ENCODE assay signal across 9 cellular contexts in the genomic region with DNA sequence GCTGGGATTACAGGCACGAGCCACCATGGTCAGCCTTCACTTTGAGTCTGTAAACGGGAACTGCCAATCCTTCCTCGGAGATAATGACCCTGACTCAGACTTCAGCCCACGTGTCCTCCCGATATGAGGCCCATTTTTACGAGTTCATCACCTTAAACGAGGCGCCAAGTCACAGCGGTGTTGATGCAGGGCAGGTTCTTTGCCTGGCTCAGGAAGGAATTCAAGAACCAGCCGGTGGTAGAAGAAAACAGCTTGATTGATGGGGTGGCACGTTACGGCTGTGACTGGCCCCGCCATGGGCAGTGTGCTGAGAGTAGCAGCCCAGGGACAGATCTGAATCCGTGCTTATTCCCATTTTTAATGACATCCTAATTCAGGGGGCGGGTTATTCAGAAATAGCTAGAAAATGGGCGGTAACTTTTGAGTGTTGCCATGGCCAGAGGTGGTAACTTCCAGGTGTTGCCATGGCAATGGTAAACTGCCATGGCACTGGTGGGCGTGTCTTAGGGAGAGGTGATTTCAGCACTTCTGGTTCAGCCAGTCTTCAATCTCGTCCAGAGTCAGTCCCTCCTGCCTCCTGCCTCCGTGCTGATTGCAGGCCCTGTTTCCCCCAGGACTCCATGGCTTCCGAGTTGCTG. TPM values are rescaled to one million over a fixed set of nuclear protein-coding genes. Genes with fewer than 3 reads are reported as not detected.
DNase-seq lines count a peak whose midpoint lies in the region; ATAC-seq, FAIRE-seq and TF ChIP-seq lines count a peak whose summit lies in the region.
"Had no signal": no experiment of that assay in that cellular context is flagged by ENCODE, and none has a peak within 500 bp of the region (broad histone marks: within the 10 kb centered on the region; RNA-seq: fewer than 3 reads in every experiment).

No MANE protein-coding gene starts in this region.

- H3K9me3 ChIP-seq in K562 (replicated peaks; ENCODE audit: control insufficient read depth, insufficient read depth, low read depth, low read length) (no peaks in the 10 kb centered on the region), spleen (no peaks in the 10 kb centered on the region)

- H3K4me1 Mint-ChIP-seq in naive B cell, result peaks cover 4 to 5% (median 5%) of the 10 kb centered on the region in 3 donors

- peak overlapping the region in 1 of 8 donors; percentile 47 for H3K4me3 Mint-ChIP-seq in naive B cell

- CTCF ChIA-PET in K562 (lab: Yijun Ruan, JAX; ENCODE audit: low intra/inter-chr PET ratio), result no interaction called here

- POLR2A ChIA-PET in K562 (lab: Yijun Ruan, JAX), result no interaction called here

- H3K27ac Mint-ChIP-seq in naive B cell, result peak overlapping the region in 2 of 6 donors; percentile 34 to 88

- peaks cover 10 to 20% of the 10 kb centered on the region in 2 experiments; a peak in 4 of 5 replicates for H3K4me1 ChIP-seq in K562 (replicated peaks in 1 of 2; ENCODE audit: control insufficient read depth in 2 of 2, insufficient read depth in 2 of 2, low read length in 2 of 2)
- peaks cover 0 to 6% (median 2%) of the 10 kb centered on the region in 6 donors for H3K4me1 ChIP-seq in spleen

- H3K9me1 ChIP-seq in K562 (ENCODE audit: control insufficient read depth, insufficient read depth, low read length), result peaks cover 10% of the 10 kb centered on the region

- WGBS in K562 (ENCODE audit: insufficient coverage, low coverage, missing lambda C conversion rate), result 38% methylated on average over 20 of the region's 20 CpGs
- WGBS in spleen, 5 donors, result 53 to 68% (median 61%) methylated on average over 19 to 20 of the region's 20 CpGs

- peak overlapping the region; percentile 64 for H2AFZ ChIP-seq in K562 (ENCODE audit: low read depth, low read length)

- H4K20me1 ChIP-seq in K562 (replicated peaks; ENCODE audit: control insufficient read depth, insufficient read depth, low read length), result no peaks in the 10 kb centered on the region

- peak overlapping the region in 1 of 2 experiments; percentile 76; a peak in 1 of 4 replicates for H3K9ac ChIP-seq in K562 (ENCODE audit: insufficient read depth in 1 of 2, low read depth in 2 of 2, low read length in 2 of 2)

- no peak for TF ChIP-seq EP300 in K562 (IDR thresholded peaks at IDR 0.05; ENCODE audit: low read length)

- no TSS peak for BruUV-seq in K562 (replicated peaks; lab: Mats Ljungman, UMichigan)

- FAIRE-seq in K562 (lab: Jason Lieb, UNC), result peak; percentile 90
- FAIRE-seq: colon had no signal

- DNase-seq in GM12865 (ENCODE audit: low read depth), result peak; percentile 30
- peak; percentile 50 for DNase-seq in M059J (ENCODE audit: low read depth)
- peak in 2 of 4 experiments; percentile 60 to 63 for DNase-seq in K562 (ENCODE audit: extremely low read depth in 1 of 4, low spot score in 3 of 4)
- DNase-seq in naive B cell, result no peak
- DNase-seq in HK-2 (ENCODE audit: unreplicated experiment), result no peak
- DNase-seq in spleen, result no peak
- DNase-seq: activated effector memory CD4-positive, alpha-beta T cell treated with Interleukin-2 at 50 U/mL for 16 hours had no signal

- TF ChIP-seq CTCF in GM12865 (IDR thresholded peaks at IDR 0.05; ENCODE audit: insufficient read depth, low read depth, low read length, missing control alignments) (no peak), K562 (IDR thresholded peaks at IDR 0.05 in 2 of 3, conservative IDR thresholded peaks at IDR 0.05 in 1 of 3; ENCODE audit: insufficient read depth in 2 of 3, low read depth in 1 of 3, low read length in 3 of 3) (no peak), spleen (IDR thresholded peaks at IDR 0.05 in 8 of 11, conservative IDR thresholded peaks at IDR 0.05 in 3 of 11) (no peak)

- intact Hi-C loops in K562 (cut with micrococcal nuclease), result no loop called here
- intact Hi-C loops in spleen (cut with DNase I; ENCODE audit: low total_unique reads), result no loop called here

- H3K4me3 ChIP-seq in GM12865 (ENCODE audit: low read depth, low read length) (no peak overlapping the region), K562 (no peak overlapping the region), spleen (no peak overlapping the region)

- no peaks in the 10 kb centered on the region for H3K36me3 ChIP-seq in K562 (ENCODE audit: control insufficient read depth, insufficient read depth, low read length)
- no peaks in the 10 kb centered on the region for H3K36me3 ChIP-seq in spleen

- H3K27ac ChIP-seq in K562 (ENCODE audit: extremely low read depth, low read depth, low read length), result no peak overlapping the region
- H3K27ac ChIP-seq in spleen, result no peak overlapping the region

- no peaks in the 10 kb centered on the region for H3K9me3 Mint-ChIP-seq in naive B cell

- TF ChIP-seq POLR2A in K562 (conservative IDR thresholded peaks at IDR 0.05) (no peak), spleen (IDR thresholded peaks at IDR 0.05) (no peak)

- peaks cover 0 to 19% (median 14%) of the 10 kb centered on the region in 3 donors for H3K27me3 Mint-ChIP-seq in naive B cell

- ATAC-seq in K562 (peak; percentile 50; the same call in 2 of the 3 replicates), naive B cell (ENCODE audit: low read depth in 2 of 2) (peak; percentile 64 to 83), GM18502 (IDR thresholded peaks at IDR 0.05; ENCODE audit: poor library complexity, unreplicated experiment) (no peak)

- peaks cover 0 to 4% of the 10 kb centered on the region in 2 donors for H3K36me3 Mint-ChIP-seq in naive B cell

- TF ChIP-seq RAD21 in K562 (CRISPR knock-in tag; conservative IDR thresholded peaks at IDR 0.05 in 1 of 2, IDR thresholded peaks at IDR 0.05 in 1 of 2), result no peak

- no peaks in the 10 kb centered on the region; a peak in 1 of 5 replicates for H3K27me3 ChIP-seq in K562 (ENCODE audit: control insufficient read depth in 2 of 2, insufficient read depth in 2 of 2, low read length in 2 of 2)
- H3K27me3 ChIP-seq in spleen (replicated peaks in 1 of 7), result no peaks in the 10 kb centered on the region

- H3K79me2 ChIP-seq in K562 (ENCODE audit: control insufficient read depth, insufficient read depth, low read length), result no peaks in the 10 kb centered on the region

- H3K4me2 ChIP-seq in K562 (ENCODE audit: insufficient read depth, low read length), result peak overlapping the region; percentile 14; the same call in 1 of the 2 replicates

- in situ Hi-C loops in K562 (cut with MboI), result no loop called here

TF ChIP-seq in K562, 482 proteins besides CTCF, POLR2A, EP300 and RAD21 (continues in another document):
- TF ChIP-seq PREB (CRISPR knock-in tag; IDR thresholded peaks at IDR 0.05) (no peak), CSDE1 (IDR thresholded peaks at IDR 0.05) (no peak)

RNA-seq across cellular contexts. Expression of gene MAP1LC3A, which starts 9.1 kb away (rescaled TPM):
- 59.8 and 72.2 TPM in 2 replicates for total RNA-seq in M059J (2014; rRNA removed; shearing (Covaris generic))
- total RNA-seq in K562 (2011; cell fraction: chromatin; rRNA removed; ENCODE audit: low replicate concordance), result not detected in 2 replicates
- not detected in 2 replicates for total RNA-seq in K562 (2011; cell fraction: nucleolus; rRNA removed)
- not detected in 2 replicates for total RNA-seq in K562 (2011; cell fraction: nucleoplasm; rRNA removed)
- total RNA-seq in K562 (2014; rRNA removed), result 0.27 TPM in 1 of 2 replicates, not detected in the other
- total RNA-seq in K562 (2014; rRNA removed; fragmentation: Illumina TruSeq; extraction: Trizol), result not detected in 2 replicates
- not detected in 2 replicates for total RNA-seq in K562 (2015; rRNA removed; fragmentation: Illumina TruSeq; extraction: Trizol)
- 0.22 and 0.38 TPM in 2 replicates for total RNA-seq in K562 (2021)
- polyA plus RNA-seq in K562 (2011; rRNA removed), result not detected in 2 replicates
- not detected in 2 replicates for polyA plus RNA-seq in K562 (2011; cell fraction: cytosol; rRNA removed)
- polyA plus RNA-seq in K562 (2011; cell fraction: nucleus; rRNA removed), result not detected in 2 replicates
- 0.07 and 0.57 TPM in 2 replicates for polyA plus RNA-seq in K562 (2012)
- not detected in 2 replicates for polyA plus RNA-seq in K562 (2014; fragmentation: Illumina TruSeq; extraction: Trizol)
- not detected for polyA plus RNA-seq in K562 (2014; fragmentation: Nextera tagmentation; extraction: Ambion mirVana)
- 0.28 TPM in 1 of 2 replicates, not detected in the other for polyA plus RNA-seq in K562 (2014; rRNA removed)
- polyA minus RNA-seq in K562 (2011; rRNA and poly(A)+ RNA removed), result not detected in 2 replicates
- polyA minus RNA-seq in K562 (2011; cell fraction: cytosol; rRNA and poly(A)+ RNA removed), result not detected in 2 replicates
- not detected in 2 replicates for polyA minus RNA-seq in K562 (2011; cell fraction: nucleus; rRNA and poly(A)+ RNA removed)
- polyA plus RNA-seq in naive B cell (ENCODE audit: low read depth in 6 of 6), result 1 to 10 TPM in 4 of 6 donors, under 1 TPM in 2; 0.49 to 3.5 (median 1.8) TPM
- 10 to 100 TPM; 13.0 to 34.0 (median 26.0) TPM for total RNA-seq in spleen
- polyA plus RNA-seq in spleen, result 10 to 100 TPM; 47.3 to 56.7 (median 54.2) TPM

RNA-seq across cellular contexts. Expression of gene DYNLRB1, which starts 33.2 kb away (rescaled TPM):
- 305 and 515 TPM in 2 replicates for total RNA-seq in M059J (2014; rRNA removed; shearing (Covaris generic))
- total RNA-seq in K562 (2011; cell fraction: chromatin; rRNA removed; ENCODE audit: low replicate concordance), result 29.4 and 46.8 TPM in 2 replicates
- 35.2 and 36.5 TPM in 2 replicates for total RNA-seq in K562 (2011; cell fraction: nucleolus; rRNA removed)
- total RNA-seq in K562 (2011; cell fraction: nucleoplasm; rRNA removed), result 46.4 and 65.1 TPM in 2 replicates
- total RNA-seq in K562 (2014; rRNA removed) (101 and 142 TPM in 2 replicates), K562 (2014; rRNA removed; fragmentation: Illumina TruSeq; extraction: Trizol) (87.3 and 121 TPM in 2 replicates), K562 (2015; rRNA removed; fragmentation: Illumina TruSeq; extraction: Trizol) (135 and 145 TPM in 2 replicates), K562 (2021) (85.4 and 90.1 TPM in 2 replicates), spleen (100 to 1,000 TPM in 3 of 7 donors, 10 to 100 TPM in 4; 72.0 to 209 (median 91.9) TPM)
- polyA plus RNA-seq in K562 (2011; rRNA removed) (80.2 and 113 TPM in 2 replicates), K562 (2014; fragmentation: Illumina TruSeq; extraction: Trizol) (286 and 358 TPM in 2 replicates), K562 (2014; fragmentation: Nextera tagmentation; extraction: Ambion mirVana) (100 to 1,000 TPM; 172 to 191 TPM), K562 (2014; rRNA removed) (48.7 and 59.0 TPM in 2 replicates), naive B cell (ENCODE audit: low read depth in 6 of 6) (100 to 1,000 TPM; 216 to 265 (median 253) TPM), spleen (100 to 1,000 TPM; 151 to 190 (median 166) TPM)
- 151 and 166 TPM in 2 replicates for polyA plus RNA-seq in K562 (2011; cell fraction: cytosol; rRNA removed)
- polyA plus RNA-seq in K562 (2011; cell fraction: nucleus; rRNA removed), result 83.7 and 95.9 TPM in 2 replicates
- 237 and 280 TPM in 2 replicates for polyA plus RNA-seq in K562 (2012)
- polyA minus RNA-seq in K562 (2011; rRNA and poly(A)+ RNA removed), result 99.1 and 105 TPM in 2 replicates
- 62.2 and 65.4 TPM in 2 replicates for polyA minus RNA-seq in K562 (2011; cell fraction: cytosol; rRNA and poly(A)+ RNA removed)
- 17.4 and 27.9 TPM in 2 replicates for polyA minus RNA-seq in K562 (2011; cell fraction: nucleus; rRNA and poly(A)+ RNA removed)

Comparison
In these comparisons a context has a peak if more than half of its experiments do, and no peak if none do; other contexts are left out.
1. DNase-seq: peak in GM12865 (single experiment) and M059J (single experiment); none in naive B cell (single experiment), HK-2 (single experiment) and spleen (single experiment).
2. RNA of gene MAP1LC3A, which starts 9.1 kb away (total RNA-seq): 59.8 to 72.2 TPM in M059J and 13.0 to 34.0 TPM in spleen; 0.22 to 0.38 TPM in K562; every median in the first group is over 10 times any median in the second.